Comparison of ENCODE assay signal across 13 cellular contexts in genomic region chr1:21926814-21927530, GRCh38. TPM values are rescaled to one million over a fixed set of nuclear protein-coding genes. Genes with fewer than 3 reads are reported as not detected.
DNase-seq lines count a peak whose midpoint lies in the region; ATAC-seq, FAIRE-seq and TF ChIP-seq lines count a peak whose summit lies in the region.
"Had no signal": no experiment of that assay in that cellular context is flagged by ENCODE, and none has a peak within 500 bp of the region (broad histone marks: within the 10 kb centered on the region; RNA-seq: fewer than 3 reads in every experiment).

No MANE protein-coding gene starts in this region.

- intact Hi-C loops in kidney (cut with DNase I) = no loop called here
- intact Hi-C loops in gastrocnemius medialis (cut with DNase I; ENCODE audit: low total_unique reads) = no loop called here

- in situ Hi-C loops in gastrocnemius medialis (cut with MboI; ENCODE audit: low sequenced_read_pairs in 4 of 4) = no loop called here

- H3K27me3 Mint-ChIP-seq in astrocyte (ENCODE audit: low read depth, unreplicated experiment) = no peaks in the 10 kb centered on the region
- H3K27me3 Mint-ChIP-seq in stimulated activated naive B cell treated with anti-CD40 and anti-IgM and Interleukin-4, amounts not matched to agents 10 μg/mL and 1 μg/mL and 100 μg/mL, for 72 hours = peaks cover 6 to 11% of the 10 kb centered on the region in 2 donors
- H3K27me3 Mint-ChIP-seq: activated T-cell treated with anti-CD3 and anti-CD28 coated beads, Interleukin-2, amount 50 U/mL, for 24 hours had no signal

- H3K4me3 ChIP-seq in astrocyte (ENCODE audit: insufficient read depth, low read depth, low read length) (no peak overlapping the region), kidney (ENCODE audit: low read length in 2 of 2) (no peak overlapping the region), gastrocnemius medialis (peak overlapping the region in 1 of 4 donors; percentile 21)

- H3K9me3 ChIP-seq in astrocyte (ENCODE audit: insufficient read depth, low read depth, low read length) = no peaks in the 10 kb centered on the region
- H3K9me3 ChIP-seq in kidney (ENCODE audit: control insufficient read depth in 1 of 2, low read length in 2 of 2) = no peaks in the 10 kb centered on the region
- H3K9me3 ChIP-seq in gastrocnemius medialis = no peaks in the 10 kb centered on the region

- no peak for FAIRE-seq in astrocyte (lab: Jason Lieb, UNC)
- FAIRE-seq in kidney (lab: Jason Lieb, UNC) = no peak
- FAIRE-seq in D721Med (lab: Jason Lieb, UNC) = no peak

- H2AFZ ChIP-seq in astrocyte (ENCODE audit: low read depth, low read length) = no peak overlapping the region

- peak overlapping the region; percentile 66 for H3K27ac Mint-ChIP-seq in astrocyte (ENCODE audit: unreplicated experiment)
- H3K27ac Mint-ChIP-seq in stimulated activated naive B cell treated with anti-CD40 and anti-IgM and Interleukin-4, amounts not matched to agents 10 μg/mL and 1 μg/mL and 100 μg/mL, for 72 hours = no peak overlapping the region
- H3K27ac Mint-ChIP-seq: activated T-cell treated with anti-CD3 and anti-CD28 coated beads, Interleukin-2, amount 50 U/mL, for 24 hours had no signal

- H3K79me2 ChIP-seq in astrocyte (ENCODE audit: insufficient read depth, low read length) = peaks cover 94% of the 10 kb centered on the region

- ATAC-seq in gastrocnemius medialis = peak; percentile 42 to 61
- ATAC-seq in stimulated activated naive B cell treated with anti-CD40 and anti-IgM and Interleukin-4, amounts not matched to agents 10 μg/mL and 1 μg/mL and 100 μg/mL, for 72 hours (replicated peaks) = no peak

- H3K4me3 Mint-ChIP-seq in astrocyte (ENCODE audit: unreplicated experiment) = no peak overlapping the region
- H3K4me3 Mint-ChIP-seq in stimulated activated naive B cell treated with anti-CD40 and anti-IgM and Interleukin-4, amounts not matched to agents 10 μg/mL and 1 μg/mL and 100 μg/mL, for 72 hours = no peak overlapping the region
- H3K4me3 Mint-ChIP-seq: activated T-cell treated with anti-CD3 and anti-CD28 coated beads, Interleukin-2, amount 50 U/mL, for 24 hours; dendritic cell treated with granulocyte-macrophage colony-stimulating factor and Interleukin-4, amounts not matched to agents 40 ng/mL and 50 ng/mL, for 4 days had no signal

- H3K4me2 ChIP-seq in astrocyte (ENCODE audit: low read length) = peak overlapping the region; percentile 53

- H3K4me1 ChIP-seq in astrocyte (ENCODE audit: insufficient read depth, low read length) (peaks cover 48% of the 10 kb centered on the region), kidney (ENCODE audit: control insufficient read depth in 1 of 2, insufficient read depth in 1 of 2, low read depth in 1 of 2, low read length in 2 of 2) (peaks cover 46 to 61% of the 10 kb centered on the region in 2 donors), gastrocnemius medialis (peaks cover 60 to 83% of the 10 kb centered on the region in 2 donors)

- H3K27me3 ChIP-seq in astrocyte (ENCODE audit: insufficient read depth, low read length) = no peaks in the 10 kb centered on the region
- H3K27me3 ChIP-seq in gastrocnemius medialis = no peaks in the 10 kb centered on the region

- TF ChIP-seq POLR2A in gastrocnemius medialis (IDR thresholded peaks at IDR 0.05) = no peak

- H4K20me1 ChIP-seq in astrocyte (ENCODE audit: insufficient read depth, low read length) = peaks cover 34% of the 10 kb centered on the region

- H3K4me1 Mint-ChIP-seq in astrocyte (ENCODE audit: low read depth, unreplicated experiment) = peaks cover 45% of the 10 kb centered on the region
- peaks cover 2 to 6% of the 10 kb centered on the region in 2 donors for H3K4me1 Mint-ChIP-seq in stimulated activated naive B cell treated with anti-CD40 and anti-IgM and Interleukin-4, amounts not matched to agents 10 μg/mL and 1 μg/mL and 100 μg/mL, for 72 hours

- no peak for TF ChIP-seq CTCF in astrocyte (IDR thresholded peaks at IDR 0.05; ENCODE audit: insufficient read depth, low read depth, low read length)
- TF ChIP-seq CTCF in kidney (IDR thresholded peaks at IDR 0.05; ENCODE audit: borderline replicate concordance, extremely low read depth, insufficient read depth) = no peak
- no peak for TF ChIP-seq CTCF in gastrocnemius medialis (IDR thresholded peaks at IDR 0.05 in 4 of 5, conservative IDR thresholded peaks at IDR 0.05 in 1 of 5)
- TF ChIP-seq CTCF in D721Med (IDR thresholded peaks at IDR 0.05; ENCODE audit: insufficient read depth, missing control alignments) = no peak

- DNase-seq in AG20443 (ENCODE audit: low spot score) (peak; percentile 89), astrocyte (ENCODE audit: low read depth) (peak; percentile 89), kidney (peak; percentile 83), gastrocnemius medialis (peak in 1 of 2 donors; percentile 70), H4 (ENCODE audit: low spot score) (no peak), HT-29 (ENCODE audit: low spot score) (no peak), D721Med (ENCODE audit: insufficient read length, low spot score) (no peak)
- no peak for DNase-seq in stimulated activated naive B cell treated with anti-CD40 and anti-IgM and Interleukin-4, amounts not matched to agents 10 μg/mL and 1 μg/mL and 100 μg/mL, for 72 hours
- DNase-seq: activated T-cell treated with anti-CD3 and anti-CD28 coated beads, Interleukin-2, amount 50 U/mL, for 24 hours; AML-193; stimulated activated CD4-positive, alpha-beta T cell treated with anti-CD3 and anti-CD28 coated beads, Interleukin-12 subunit alpha, Interleukin-12 subunit beta, amount 100 ng/mL, for 4 hours had no signal

- no peaks in the 10 kb centered on the region for H3K9me3 Mint-ChIP-seq in astrocyte (ENCODE audit: unreplicated experiment)
- H3K9me3 Mint-ChIP-seq in stimulated activated naive B cell treated with anti-CD40 and anti-IgM and Interleukin-4, amounts not matched to agents 10 μg/mL and 1 μg/mL and 100 μg/mL, for 72 hours = no peaks in the 10 kb centered on the region
- H3K9me3 Mint-ChIP-seq: activated T-cell treated with anti-CD3 and anti-CD28 coated beads, Interleukin-2, amount 50 U/mL, for 24 hours; dendritic cell treated with granulocyte-macrophage colony-stimulating factor and Interleukin-4, amounts not matched to agents 40 ng/mL and 50 ng/mL, for 4 days had no signal

- H3K27ac ChIP-seq in astrocyte (ENCODE audit: low read depth, low read length) (peak overlapping the region; percentile 61), kidney (ENCODE audit: low read depth in 2 of 2, low read length in 2 of 2) (peak overlapping the region; percentile 69 to 82), gastrocnemius medialis (peak overlapping the region; percentile 76 to 89 (median 88))

- H3K9ac ChIP-seq in astrocyte (ENCODE audit: low read length) = peak overlapping the region; percentile 60
- H3K9ac ChIP-seq in kidney (ENCODE audit: low read length in 2 of 2) = no peak overlapping the region

- peaks cover 4% of the 10 kb centered on the region for H3K36me3 ChIP-seq in astrocyte (ENCODE audit: insufficient read depth, low read length)
- H3K36me3 ChIP-seq in kidney (ENCODE audit: control insufficient read depth in 1 of 2, insufficient read depth in 2 of 2, low read length in 2 of 2) = no peaks in the 10 kb centered on the region
- H3K36me3 ChIP-seq in gastrocnemius medialis = no peaks in the 10 kb centered on the region

- peaks cover 26% of the 10 kb centered on the region for H3K36me3 Mint-ChIP-seq in astrocyte (ENCODE audit: low read depth, unreplicated experiment)
- no peaks in the 10 kb centered on the region for H3K36me3 Mint-ChIP-seq in stimulated activated naive B cell treated with anti-CD40 and anti-IgM and Interleukin-4, amounts not matched to agents 10 μg/mL and 1 μg/mL and 100 μg/mL, for 72 hours

RNA-seq across cellular contexts. Expression of gene HSPG2, which starts 10.1 kb away (rescaled TPM):
- total RNA-seq in astrocyte (249 and 262 TPM in 2 replicates), kidney (510 TPM), gastrocnemius medialis (100 to 1,000 TPM in 1 of 4 donors, 10 to 100 TPM in 3; 68.9 to 108 (median 83.5) TPM)
- 60.4 TPM for polyA plus RNA-seq in kidney (ENCODE audit: insufficient read depth, low read depth, low replicate concordance)
- total RNA-seq in H4 (2014; rRNA removed; shearing (Covaris generic)) = 7.9 and 8.9 TPM in 2 replicates
- total RNA-seq in HT-29 (2014; rRNA removed; shearing (Covaris generic)) = 163 and 235 TPM in 2 replicates

RNA-seq across cellular contexts. Expression of gene CELA3B, which starts 49.9 kb away (rescaled TPM):
- total RNA-seq in astrocyte = not detected in 2 replicates
- total RNA-seq in kidney = not detected
- not detected for polyA plus RNA-seq in kidney (ENCODE audit: insufficient read depth, low read depth, low replicate concordance)
- not detected for total RNA-seq in gastrocnemius medialis
- total RNA-seq in H4 (2014; rRNA removed; shearing (Covaris generic)) = not detected in 2 replicates
- total RNA-seq in HT-29 (2014; rRNA removed; shearing (Covaris generic)) = 0.81 TPM in 1 of 2 replicates, not detected in the other
- total RNA-seq: temporal lobe had no signal

Comparison
In these comparisons a context has a peak if more than half of its experiments do, and no peak if none do; other contexts are left out.
1. DNase-seq: peak in AG20443 (single experiment), astrocyte (single experiment) and kidney (single experiment); none in H4 (single experiment), HT-29 (single experiment), stimulated activated naive B cell treated with anti-CD40 and anti-IgM and Interleukin-4, amounts not matched to agents 10 μg/mL and 1 μg/mL and 100 μg/mL, for 72 hours (single experiment) and D721Med (single experiment).
2. ATAC-seq: peak in gastrocnemius medialis (2 of 2); none in stimulated activated naive B cell treated with anti-CD40 and anti-IgM and Interleukin-4, amounts not matched to agents 10 μg/mL and 1 μg/mL and 100 μg/mL, for 72 hours (0 of 2).
3. Peak in every context shown above with its lines, with median percentiles within 50 percentile points of each other: H3K27ac ChIP-seq.